Comparison of ENCODE assay signal across 1 cellular context in the genomic region with DNA sequence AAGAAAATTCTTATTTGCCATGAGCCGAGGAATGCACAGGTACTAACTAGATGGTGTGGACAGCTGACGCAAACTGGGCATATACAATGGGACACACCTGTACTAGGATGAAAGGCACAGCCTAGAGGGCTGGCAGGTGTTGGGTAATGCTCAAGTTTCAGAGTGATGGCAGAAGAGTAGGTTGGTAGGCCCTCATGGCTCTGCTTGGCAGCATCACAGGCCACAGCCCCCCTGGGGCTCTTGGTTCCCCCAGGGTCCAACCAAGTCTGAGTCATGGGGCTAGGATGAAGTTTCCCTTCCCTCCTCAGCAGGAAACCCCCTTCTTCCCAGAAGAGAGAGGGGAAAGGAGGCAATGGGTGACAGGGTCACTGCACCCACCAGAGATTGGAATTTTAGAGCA.
TF ChIP-seq lines count a peak whose summit lies in the region.

No MANE protein-coding gene starts in this region.

TF ChIP-seq in GM23338, 12 proteins besides CTCF, POLR2A, EP300 and RAD21:
- no peak for TF ChIP-seq STAT1 (IDR thresholded peaks at IDR 0.05; ENCODE audit: unreplicated experiment)
- TF ChIP-seq, protein P1, sequence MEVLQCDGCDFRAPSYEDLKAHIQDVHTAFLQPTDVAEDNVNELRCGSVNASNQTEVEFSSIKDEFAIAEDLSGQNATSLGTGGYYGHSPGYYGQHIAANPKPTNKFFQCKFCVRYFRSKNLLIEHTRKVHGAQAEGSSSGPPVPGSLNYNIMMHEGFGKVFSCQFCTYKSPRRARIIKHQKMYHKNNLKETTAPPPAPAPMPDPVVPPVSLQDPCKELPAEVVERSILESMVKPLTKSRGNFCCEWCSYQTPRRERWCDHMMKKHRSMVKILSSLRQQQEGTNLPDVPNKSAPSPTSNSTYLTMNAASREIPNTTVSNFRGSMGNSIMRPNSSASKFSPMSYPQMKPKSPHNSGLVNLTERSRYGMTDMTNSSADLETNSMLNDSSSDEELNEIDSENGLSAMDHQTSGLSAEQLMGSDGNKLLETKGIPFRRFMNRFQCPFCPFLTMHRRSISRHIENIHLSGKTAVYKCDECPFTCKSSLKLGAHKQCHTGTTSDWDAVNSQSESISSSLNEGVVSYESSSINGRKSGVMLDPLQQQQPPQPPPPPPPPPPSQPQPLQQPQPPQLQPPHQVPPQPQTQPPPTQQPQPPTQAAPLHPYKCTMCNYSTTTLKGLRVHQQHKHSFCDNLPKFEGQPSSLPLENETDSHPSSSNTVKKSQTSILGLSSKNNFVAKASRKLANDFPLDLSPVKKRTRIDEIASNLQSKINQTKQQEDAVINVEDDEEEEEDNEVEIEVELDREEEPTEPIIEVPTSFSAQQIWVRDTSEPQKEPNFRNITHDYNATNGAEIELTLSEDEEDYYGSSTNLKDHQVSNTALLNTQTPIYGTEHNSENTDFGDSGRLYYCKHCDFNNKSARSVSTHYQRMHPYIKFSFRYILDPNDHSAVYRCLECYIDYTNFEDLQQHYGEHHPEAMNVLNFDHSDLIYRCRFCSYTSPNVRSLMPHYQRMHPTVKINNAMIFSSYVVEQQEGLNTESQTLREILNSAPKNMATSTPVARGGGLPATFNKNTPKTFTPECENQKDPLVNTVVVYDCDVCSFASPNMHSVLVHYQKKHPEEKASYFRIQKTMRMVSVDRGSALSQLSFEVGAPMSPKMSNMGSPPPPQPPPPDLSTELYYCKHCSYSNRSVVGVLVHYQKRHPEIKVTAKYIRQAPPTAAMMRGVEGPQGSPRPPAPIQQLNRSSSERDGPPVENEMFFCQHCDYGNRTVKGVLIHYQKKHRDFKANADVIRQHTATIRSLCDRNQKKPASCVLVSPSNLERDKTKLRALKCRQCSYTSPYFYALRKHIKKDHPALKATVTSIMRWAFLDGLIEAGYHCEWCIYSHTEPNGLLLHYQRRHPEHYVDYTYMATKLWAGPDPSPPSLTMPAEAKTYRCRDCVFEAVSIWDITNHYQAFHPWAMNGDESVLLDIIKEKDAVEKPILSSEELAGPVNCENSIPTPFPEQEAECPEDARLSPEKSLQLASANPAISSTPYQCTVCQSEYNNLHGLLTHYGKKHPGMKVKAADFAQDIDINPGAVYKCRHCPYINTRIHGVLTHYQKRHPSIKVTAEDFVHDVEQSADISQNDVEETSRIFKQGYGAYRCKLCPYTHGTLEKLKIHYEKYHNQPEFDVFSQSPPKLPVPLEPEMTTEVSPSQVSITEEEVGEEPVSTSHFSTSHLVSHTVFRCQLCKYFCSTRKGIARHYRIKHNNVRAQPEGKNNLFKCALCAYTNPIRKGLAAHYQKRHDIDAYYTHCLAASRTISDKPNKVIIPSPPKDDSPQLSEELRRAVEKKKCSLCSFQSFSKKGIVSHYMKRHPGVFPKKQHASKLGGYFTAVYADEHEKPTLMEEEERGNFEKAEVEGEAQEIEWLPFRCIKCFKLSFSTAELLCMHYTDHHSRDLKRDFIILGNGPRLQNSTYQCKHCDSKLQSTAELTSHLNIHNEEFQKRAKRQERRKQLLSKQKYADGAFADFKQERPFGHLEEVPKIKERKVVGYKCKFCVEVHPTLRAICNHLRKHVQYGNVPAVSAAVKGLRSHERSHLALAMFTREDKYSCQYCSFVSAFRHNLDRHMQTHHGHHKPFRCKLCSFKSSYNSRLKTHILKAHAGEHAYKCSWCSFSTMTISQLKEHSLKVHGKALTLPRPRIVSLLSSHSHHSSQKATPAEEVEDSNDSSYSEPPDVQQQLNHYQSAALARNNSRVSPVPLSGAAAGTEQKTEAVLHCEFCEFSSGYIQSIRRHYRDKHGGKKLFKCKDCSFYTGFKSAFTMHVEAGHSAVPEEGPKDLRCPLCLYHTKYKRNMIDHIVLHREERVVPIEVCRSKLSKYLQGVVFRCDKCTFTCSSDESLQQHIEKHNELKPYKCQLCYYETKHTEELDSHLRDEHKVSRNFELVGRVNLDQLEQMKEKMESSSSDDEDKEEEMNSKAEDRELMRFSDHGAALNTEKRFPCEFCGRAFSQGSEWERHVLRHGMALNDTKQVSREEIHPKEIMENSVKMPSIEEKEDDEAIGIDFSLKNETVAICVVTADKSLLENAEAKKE (CRISPR knock-in tag; IDR thresholded peaks at IDR 0.05), result no peak
